ENCODE assay signal across 22 cellular contexts in the genomic region with DNA sequence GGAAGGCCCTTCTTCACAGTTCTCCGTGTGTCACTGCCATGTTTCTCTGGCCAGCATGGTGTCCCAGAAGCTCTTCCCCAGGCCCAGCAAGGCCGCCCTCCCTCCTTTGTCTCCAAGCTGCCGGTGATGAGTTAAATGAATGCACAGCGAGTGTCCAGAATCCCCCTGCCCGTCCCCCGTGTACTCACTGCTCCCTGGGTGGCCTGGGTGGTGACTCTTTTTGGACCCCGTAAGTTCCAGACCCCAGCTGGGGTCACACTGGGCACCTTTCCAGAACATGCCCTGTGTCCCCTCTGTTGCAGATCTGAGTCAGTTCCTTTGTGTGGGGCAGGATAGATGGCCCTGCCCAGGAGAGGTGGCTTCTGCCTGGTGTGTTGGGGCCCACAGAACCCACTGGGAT.
"Had no signal": no experiment of that assay in that cellular context is flagged by ENCODE, and none has a peak within 500 bp of the region (broad histone marks: within the 10 kb centered on the region; RNA-seq: fewer than 3 reads in every experiment).

No MANE protein-coding gene starts in this region.

- H3K27ac ChIP-seq: coronary artery, epithelial cell of prostate, foreskin keratinocyte, gastroesophageal sphincter, heart right ventricle, left lung, lower lobe of right lung had no signal

- H3K27ac Mint-ChIP-seq: dendritic cell treated with granulocyte-macrophage colony-stimulating factor and Interleukin-4, amounts not matched to agents 40 ng/mL and 50 ng/mL, for 4 days; effector memory CD8-positive, alpha-beta T cell; endodermal cell; memory B cell; mesothelial cell of epicardium; naive B cell had no signal

- DNase-seq: effector CD8-positive, alpha-beta T cell; effector memory CD8-positive, alpha-beta T cell; endodermal cell; erythroblast; foreskin keratinocyte; heart right ventricle; hippocampal formation; left cardiac atrium; left lung; left ventricle myocardium superior; lower lobe of right lung; mammary epithelial cell; mesendoderm; mucosa of descending colon; naive B cell had no signal

- ATAC-seq: effector memory CD8-positive, alpha-beta T cell; esophagus mucosa; foreskin keratinocyte; gastroesophageal sphincter; heart right ventricle; left cardiac atrium; left lung; left ventricle myocardium superior; lower lobe of right lung; mucosa of descending colon had no signal

- H3K9me3 Mint-ChIP-seq: dendritic cell treated with granulocyte-macrophage colony-stimulating factor and Interleukin-4, amounts not matched to agents 40 ng/mL and 50 ng/mL, for 4 days; effector memory CD8-positive, alpha-beta T cell; memory B cell had no signal

- H3K9me3 ChIP-seq: gastroesophageal sphincter, heart right ventricle, left lung, lower lobe of right lung, mucosa of descending colon had no signal

- H3K36me3 ChIP-seq: gastroesophageal sphincter, heart right ventricle, left lung, lower lobe of right lung had no signal

- H3K27me3 ChIP-seq: foreskin keratinocyte had no signal

- H3K4me3 Mint-ChIP-seq: dendritic cell treated with granulocyte-macrophage colony-stimulating factor and Interleukin-4, amounts not matched to agents 40 ng/mL and 50 ng/mL, for 4 days; effector memory CD8-positive, alpha-beta T cell; endodermal cell; memory B cell; mesothelial cell of epicardium; naive B cell had no signal

- H3K4me3 ChIP-seq: coronary artery, gastroesophageal sphincter, heart right ventricle, left lung, lower lobe of right lung, mucosa of descending colon had no signal

- H3K4me1 ChIP-seq: foreskin keratinocyte, gastroesophageal sphincter, heart right ventricle, left lung, lower lobe of right lung had no signal

- H3K36me3 Mint-ChIP-seq: memory B cell, mesothelial cell of epicardium had no signal
